ENCODE assay signal across 13 cellular contexts in the genomic region with DNA sequence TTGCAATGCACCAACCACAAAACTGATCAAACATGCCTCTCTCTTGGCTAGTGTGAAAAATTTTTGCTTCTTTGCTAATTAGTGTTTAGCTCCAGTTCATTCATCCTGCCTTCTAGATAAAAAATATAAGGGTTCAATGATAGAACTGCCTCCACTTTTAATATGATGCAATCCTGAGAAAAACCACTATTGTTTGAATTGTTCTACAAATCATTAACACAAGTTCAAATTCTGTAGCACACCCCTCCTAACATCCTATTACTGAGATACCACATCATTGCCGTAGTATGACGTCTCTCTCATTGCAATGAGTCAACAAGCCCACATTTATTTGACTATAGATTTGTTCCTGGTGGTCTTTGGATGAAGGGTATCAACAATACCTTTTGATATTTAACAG.
A peak's percentile ranks its signal among the peaks of the same experiment; 100 is the strongest.
DNase-seq lines count a peak whose midpoint lies in the region; ATAC-seq, FAIRE-seq and TF ChIP-seq lines count a peak whose summit lies in the region.
"Had no signal": no experiment of that assay in that cellular context is flagged by ENCODE, and none has a peak within 500 bp of the region (broad histone marks: within the 10 kb centered on the region; RNA-seq: fewer than 3 reads in every experiment).

No MANE protein-coding gene starts in this region.

- WGBS in HepG2 (ENCODE audit: low lambda C conversion rate), result 2% methylated on average over 2 of the region's 2 CpGs
- WGBS in right lobe of liver (ENCODE audit: insufficient coverage, low coverage, low lambda C conversion rate, missing lambda C conversion rate), result 24% methylated on average over 2 of the region's 2 CpGs
- 9 to 10% methylated on average over 2 of the region's 2 CpGs for WGBS in GM23248 (ENCODE audit: low coverage in 1 of 2, low lambda C conversion rate in 2 of 2, missing lambda C conversion rate in 2 of 2), 2 experiments

- POLR2A ChIA-PET in HepG2 (lab: Yijun Ruan, JAX), result no interaction called here

- no peak for TF ChIP-seq RAD21 in HepG2 (CRISPR knock-in tag; IDR thresholded peaks at IDR 0.05)

- in situ Hi-C loops in HepG2 (cut with HindIII; ENCODE audit: extremely low pct_ligation_motif_present, low pct_unique_long_range_greater_than_20kb), result no loop called here
- in situ Hi-C loops in GM23248 (cut with MboI), result no loop called here

- no peak overlapping the region for H3K27ac Mint-ChIP-seq in type B pancreatic cell
- H3K27ac Mint-ChIP-seq: CD4-positive, CD25-positive, alpha-beta regulatory T cell; GM23338; H9 had no signal

- no peak for TF ChIP-seq EP300 in HepG2 (IDR thresholded peaks at IDR 0.05; ENCODE audit: low read depth in 2 of 2, low read length in 2 of 2)
- TF ChIP-seq EP300 in HepG2 (CRISPR knock-in tag; IDR thresholded peaks at IDR 0.05; ENCODE audit: borderline replicate concordance), result no peak

- H4K20me1 ChIP-seq in HepG2 (ENCODE audit: insufficient read depth, low read length) (no peaks in the 10 kb centered on the region), GM23248 (ENCODE audit: insufficient read depth) (no peaks in the 10 kb centered on the region)
- H4K20me1 ChIP-seq: BLaER1 treated with 17β-estradiol and CSF1 and Interleukin-3, amounts not matched to agents 10 nM and 100 nM had no signal

- H2AFZ ChIP-seq in HepG2 (ENCODE audit: low read length), result no peak overlapping the region
- H2AFZ ChIP-seq in GM23248, result no peak overlapping the region
- H2AFZ ChIP-seq: GM23338 had no signal

- FAIRE-seq in HepG2 (lab: Jason Lieb, UNC), result no peak

- H3K36me3 Mint-ChIP-seq in type B pancreatic cell, result no peaks in the 10 kb centered on the region
- H3K36me3 Mint-ChIP-seq: CD4-positive, CD25-positive, alpha-beta regulatory T cell had no signal

- no TSS peak for BruUV-seq in HepG2 (replicated peaks; lab: Mats Ljungman, UMichigan)

- no peaks in the 10 kb centered on the region for H3K9me3 Mint-ChIP-seq in type B pancreatic cell
- H3K9me3 Mint-ChIP-seq: GM23338, H9 had no signal

- CTCF ChIA-PET in HepG2 (lab: Yijun Ruan, JAX; ENCODE audit: low intra/inter-chr PET ratio, low total read pairs), result no interaction called here

- no peak for DNase-seq in HepG2 (ENCODE audit: low spot score)
- no peak for DNase-seq in right lobe of liver
- peak; percentile 15 for DNase-seq in OCI-M1 (lab: John Stamatoyannopoulos, UW)
- peak; percentile 28 for DNase-seq in kidney epithelial cell (ENCODE audit: low read depth)
- no peak for DNase-seq in GM23248
- DNase-seq in type B pancreatic cell (ENCODE audit: extremely low spot score, unreplicated experiment), result no peak
- DNase-seq: CD4-positive, CD25-positive, alpha-beta regulatory T cell; GF-D8; H9 had no signal

- H3K4me3 ChIP-seq in HepG2 (replicated peaks in 1 of 3; ENCODE audit: insufficient read depth in 1 of 3, low read depth in 2 of 3, low read length in 3 of 3) (no peak overlapping the region), right lobe of liver (no peak overlapping the region), kidney epithelial cell (ENCODE audit: low read depth, low read length) (no peak overlapping the region), GM23248 (no peak overlapping the region)
- H3K4me3 ChIP-seq: BLaER1 treated with 17β-estradiol and CSF1 and Interleukin-3, amounts not matched to agents 10 nM and 100 nM; GM23338 had no signal

- no peak overlapping the region for H3K4me2 ChIP-seq in HepG2 (ENCODE audit: low read depth, low read length)
- no peak overlapping the region for H3K4me2 ChIP-seq in GM23248 (ENCODE audit: unreplicated experiment)
- H3K4me2 ChIP-seq: BLaER1 treated with 17β-estradiol and CSF1 and Interleukin-3, amounts not matched to agents 10 nM and 100 nM; GM23338 had no signal

- no peaks in the 10 kb centered on the region for H3F3A ChIP-seq in GM23248 (ENCODE audit: insufficient read depth)

- no peak for ATAC-seq in HepG2
- no peak for ATAC-seq in right lobe of liver
- ATAC-seq in GM21381 (IDR thresholded peaks at IDR 0.05; ENCODE audit: unreplicated experiment), result no peak
- ATAC-seq: GM23338 had no signal

- no peaks in the 10 kb centered on the region for H3K36me3 ChIP-seq in HepG2 (replicated peaks in 1 of 2; ENCODE audit: control insufficient read depth in 1 of 2, insufficient read depth in 2 of 2, low read length in 2 of 2)
- H3K36me3 ChIP-seq in right lobe of liver, result no peaks in the 10 kb centered on the region
- no peaks in the 10 kb centered on the region for H3K36me3 ChIP-seq in kidney epithelial cell (ENCODE audit: control insufficient read depth, insufficient read depth, low read length)
- H3K36me3 ChIP-seq in GM23248 (ENCODE audit: low read depth), result no peaks in the 10 kb centered on the region
- H3K36me3 ChIP-seq: BLaER1 treated with 17β-estradiol and CSF1 and Interleukin-3, amounts not matched to agents 10 nM and 100 nM had no signal

- intact Hi-C loops in HepG2 (cut with micrococcal nuclease; ENCODE audit: unreplicated experiment), result no loop called here
- intact Hi-C loops in right lobe of liver (cut with DNase I), result no loop called here

- TF ChIP-seq POLR2A in HepG2 (IDR thresholded peaks at IDR 0.05; ENCODE audit: insufficient read depth in 1 of 2, low read depth in 2 of 2, low read length in 2 of 2) (no peak), right lobe of liver (IDR thresholded peaks at IDR 0.05) (no peak)

- H3K79me2 ChIP-seq in HepG2 (ENCODE audit: insufficient read depth, low read length), result no peaks in the 10 kb centered on the region
- H3K79me2 ChIP-seq in GM23248 (ENCODE audit: insufficient read depth), result no peaks in the 10 kb centered on the region

- no peaks in the 10 kb centered on the region for H3K4me1 Mint-ChIP-seq in type B pancreatic cell (ENCODE audit: unreplicated experiment)
- H3K4me1 Mint-ChIP-seq: CD4-positive, CD25-positive, alpha-beta regulatory T cell; H9 had no signal

- no peak for TF ChIP-seq CTCF in HepG2 (CRISPR knock-in tag; IDR thresholded peaks at IDR 0.05)
- no peak for TF ChIP-seq CTCF in right lobe of liver (IDR thresholded peaks at IDR 0.05)
- TF ChIP-seq CTCF in kidney epithelial cell (IDR thresholded peaks at IDR 0.05; ENCODE audit: insufficient read depth, low read length, poor library complexity, severe bottlenecking), result no peak
- no peak for TF ChIP-seq CTCF in type B pancreatic cell (conservative IDR thresholded peaks at IDR 0.05)

- H3K9me3 ChIP-seq in HepG2 (ENCODE audit: low read length) (no peaks in the 10 kb centered on the region), right lobe of liver (no peaks in the 10 kb centered on the region), GM23248 (ENCODE audit: low read depth) (no peaks in the 10 kb centered on the region)
- H3K9me3 ChIP-seq: BLaER1 treated with 17β-estradiol and CSF1 and Interleukin-3, amounts not matched to agents 10 nM and 100 nM had no signal

- no peaks in the 10 kb centered on the region for H3K9me2 ChIP-seq in GM23248 (ENCODE audit: insufficient read depth)

- H3K4me3 Mint-ChIP-seq in type B pancreatic cell, result no peak overlapping the region
- H3K4me3 Mint-ChIP-seq: CD4-positive, CD25-positive, alpha-beta regulatory T cell; GM23338; H9 had no signal

- no peaks in the 10 kb centered on the region for H3K4me1 ChIP-seq in HepG2 (ENCODE audit: insufficient read depth, low read length)
- no peaks in the 10 kb centered on the region for H3K4me1 ChIP-seq in right lobe of liver
- no peaks in the 10 kb centered on the region for H3K4me1 ChIP-seq in GM23248 (ENCODE audit: insufficient read depth)
- H3K4me1 ChIP-seq: BLaER1 treated with 17β-estradiol and CSF1 and Interleukin-3, amounts not matched to agents 10 nM and 100 nM had no signal

- H3K9ac ChIP-seq in HepG2 (ENCODE audit: insufficient read depth, low read depth, low read length), result no peak overlapping the region
- H3K9ac ChIP-seq in GM23248, result no peak overlapping the region
- H3K9ac ChIP-seq: BLaER1 treated with 17β-estradiol and CSF1 and Interleukin-3, amounts not matched to agents 10 nM and 100 nM had no signal

- H3K27me3 Mint-ChIP-seq in type B pancreatic cell, result no peaks in the 10 kb centered on the region
- H3K27me3 Mint-ChIP-seq: CD4-positive, CD25-positive, alpha-beta regulatory T cell had no signal

- H3K27ac ChIP-seq in HepG2 (ENCODE audit: extremely low read length, insufficient read depth, low read length), result no peak overlapping the region
- no peak overlapping the region for H3K27ac ChIP-seq in right lobe of liver
- H3K27ac ChIP-seq in GM23248, result no peak overlapping the region
- H3K27ac ChIP-seq: 22Rv1; BLaER1 treated with 17β-estradiol and CSF1 and Interleukin-3, amounts not matched to agents 10 nM and 100 nM had no signal

- H3K27me3 ChIP-seq in HepG2 (ENCODE audit: control insufficient read depth in 1 of 2, insufficient read depth in 2 of 2, low read length in 2 of 2), result no peaks in the 10 kb centered on the region
- H3K27me3 ChIP-seq in right lobe of liver, result no peaks in the 10 kb centered on the region
- H3K27me3 ChIP-seq in kidney epithelial cell (ENCODE audit: control insufficient read depth, insufficient read depth, low read length), result no peaks in the 10 kb centered on the region
- H3K27me3 ChIP-seq in GM23248 (replicated peaks; ENCODE audit: insufficient read depth), result no peaks in the 10 kb centered on the region
- H3K27me3 ChIP-seq: BLaER1 treated with 17β-estradiol and CSF1 and Interleukin-3, amounts not matched to agents 10 nM and 100 nM had no signal

TF ChIP-seq in HepG2, 621 proteins besides CTCF, POLR2A, EP300 and RAD21:
- TF ChIP-seq SMC3 (IDR thresholded peaks at IDR 0.05; ENCODE audit: low read length) (no peak), ATF7 (IDR thresholded peaks at IDR 0.05) (0 out of 2 replicates have a peak, but pooled peaks have one; percentile 21), ATF7 (CRISPR knock-in tag; IDR thresholded peaks at IDR 0.05) (no peak), CEBPB (IDR thresholded peaks at IDR 0.05; ENCODE audit: borderline replicate concordance, low read depth, low read length) (peak; percentile 56; the same call in 1 of the 2 replicates)

Comparison
In these comparisons a context has a peak if more than half of its experiments do, and no peak if none do; other contexts are left out.
1. DNase-seq: peak in OCI-M1 (single experiment) and kidney epithelial cell (single experiment); none in HepG2 (single experiment), right lobe of liver (0 of 3), GM23248 (single experiment) and type B pancreatic cell (single experiment).